ENCODE assay signal across 3 cellular contexts in the genomic region with DNA sequence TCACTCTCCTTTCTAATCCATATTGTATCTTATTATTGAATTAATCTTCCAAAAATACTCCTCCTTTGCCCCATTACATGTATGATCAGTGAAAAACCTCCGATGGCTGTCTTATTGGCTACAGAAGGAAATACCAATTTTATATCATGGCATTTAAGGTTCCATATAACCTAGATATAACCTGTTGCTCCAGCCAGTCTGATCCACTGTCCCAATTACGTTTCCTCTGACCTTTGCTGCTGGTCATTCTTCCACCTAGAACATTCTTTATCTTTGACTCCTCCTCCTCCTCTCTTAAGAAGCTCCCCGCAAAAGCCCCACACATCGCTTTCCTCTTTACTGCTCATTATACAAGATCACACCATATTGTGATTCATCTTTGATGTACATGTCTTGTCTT.
"Had no signal": no experiment of that assay in that cellular context is flagged by ENCODE, and none has a peak within 500 bp of the region (broad histone marks: within the 10 kb centered on the region; RNA-seq: fewer than 3 reads in every experiment).

No MANE protein-coding gene starts in this region.

- H3K4me3 ChIP-seq: GM12878 had no signal

- DNase-seq: GDM1, GF-D8 had no signal
